1 cellular context compared by ENCODE assay signal in the genomic region with DNA sequence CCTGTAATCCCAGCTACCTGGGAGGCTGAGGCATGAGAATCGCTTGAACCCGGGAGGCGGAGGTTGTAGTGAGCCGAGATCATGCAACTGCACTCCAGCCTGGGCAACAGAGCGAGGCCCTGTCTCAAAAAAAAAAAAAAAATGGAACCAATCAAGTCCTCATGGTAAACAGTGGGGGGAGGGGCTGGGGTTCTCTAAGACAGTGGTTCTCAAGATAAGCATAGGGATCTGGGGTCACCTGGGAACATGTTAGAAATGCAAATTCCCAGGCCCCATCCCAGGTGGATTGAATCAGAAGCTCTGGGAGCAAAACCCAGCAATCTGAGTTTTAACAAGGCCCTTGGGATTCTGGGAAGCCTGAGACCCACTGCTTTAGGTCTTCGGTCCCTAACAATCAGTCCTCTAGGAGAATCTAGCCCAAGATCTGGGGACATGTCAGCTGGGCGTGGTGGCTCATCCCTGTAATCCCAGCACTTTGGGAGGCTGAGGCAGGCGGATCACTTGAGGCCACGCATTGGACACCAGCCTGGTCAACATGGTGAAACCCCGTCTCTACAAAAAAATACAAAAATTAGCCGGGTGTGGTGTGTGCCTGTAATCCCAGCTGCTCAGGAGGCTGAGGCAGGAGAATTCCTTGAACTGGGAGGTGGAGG.
TF ChIP-seq lines count a peak whose summit lies in the region.

No MANE protein-coding gene starts in this region.

TF ChIP-seq in K562, 482 proteins besides CTCF, POLR2A, EP300 and RAD21:
- TF ChIP-seq ZNF175 (CRISPR knock-in tag; IDR thresholded peaks at IDR 0.05; ENCODE audit: low read depth) (0 out of 2 replicates have a peak, but pooled peaks have one; percentile 51), ADNP (tag; IDR thresholded peaks at IDR 0.05) (peak; percentile 67), BCOR (IDR thresholded peaks at IDR 0.05) (0 out of 2 replicates have a peak, but pooled peaks have one; percentile 29), CBFA2T3 (IDR thresholded peaks at IDR 0.05) (peak; percentile 9; the same call in 1 of the 2 replicates), SMAD4 (CRISPR knock-in tag; conservative IDR thresholded peaks at IDR 0.05) (0 out of 2 replicates have a peak, but pooled peaks have one; percentile 2), TAF7 (tag; IDR thresholded peaks at IDR 0.05) (0 out of 2 replicates have a peak, but pooled peaks have one; percentile 49), DMBX1 (CRISPR knock-in tag; IDR thresholded peaks at IDR 0.05; ENCODE audit: borderline replicate concordance) (peak; percentile 71), LARP7 (IDR thresholded peaks at IDR 0.05) (0 out of 2 replicates have a peak, but pooled peaks have one; percentile 35), PTRF (tag; IDR thresholded peaks at IDR 0.05) (peak; percentile 28; the same call in 1 of the 2 replicates), FOSL1 (tag; conservative IDR thresholded peaks at IDR 0.05) (0 out of 2 replicates have a peak, but pooled peaks have one; percentile 9)
- TF ChIP-seq, protein P1, sequence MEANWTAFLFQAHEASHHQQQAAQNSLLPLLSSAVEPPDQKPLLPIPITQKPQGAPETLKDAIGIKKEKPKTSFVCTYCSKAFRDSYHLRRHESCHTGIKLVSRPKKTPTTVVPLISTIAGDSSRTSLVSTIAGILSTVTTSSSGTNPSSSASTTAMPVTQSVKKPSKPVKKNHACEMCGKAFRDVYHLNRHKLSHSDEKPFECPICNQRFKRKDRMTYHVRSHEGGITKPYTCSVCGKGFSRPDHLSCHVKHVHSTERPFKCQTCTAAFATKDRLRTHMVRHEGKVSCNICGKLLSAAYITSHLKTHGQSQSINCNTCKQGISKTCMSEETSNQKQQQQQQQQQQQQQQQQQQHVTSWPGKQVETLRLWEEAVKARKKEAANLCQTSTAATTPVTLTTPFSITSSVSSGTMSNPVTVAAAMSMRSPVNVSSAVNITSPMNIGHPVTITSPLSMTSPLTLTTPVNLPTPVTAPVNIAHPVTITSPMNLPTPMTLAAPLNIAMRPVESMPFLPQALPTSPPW (CRISPR knock-in tag; IDR thresholded peaks at IDR 0.05): 0 out of 2 replicates have a peak, but pooled peaks have one; percentile 3
